In the genomic region with DNA sequence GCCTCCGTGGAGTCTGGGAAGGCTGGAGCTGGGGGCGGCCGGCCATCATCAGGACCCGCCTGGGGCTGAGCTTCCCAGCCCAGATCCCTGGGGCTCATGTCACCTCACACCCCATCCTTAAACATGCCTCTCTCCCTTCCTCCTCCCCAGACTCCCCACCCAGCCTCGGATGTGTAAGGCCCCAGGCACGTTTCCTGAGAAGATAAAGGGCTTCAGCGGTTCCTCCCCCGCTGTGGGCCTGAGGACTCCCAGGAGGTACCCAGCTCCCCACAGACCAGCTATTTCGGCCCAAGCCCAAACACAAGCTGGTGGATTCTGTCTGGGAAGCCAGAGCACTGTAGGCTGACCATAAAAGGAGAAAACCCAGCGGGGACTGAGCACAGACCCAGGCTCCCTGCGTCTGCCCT, we compare ENCODE assay signal across 1 cellular context.
TF ChIP-seq lines count a peak whose summit lies in the region.

No MANE protein-coding gene starts in this region.

TF ChIP-seq in K562, 482 proteins besides CTCF, POLR2A, EP300 and RAD21 (continued from another document):
- TF ChIP-seq, protein P1, sequence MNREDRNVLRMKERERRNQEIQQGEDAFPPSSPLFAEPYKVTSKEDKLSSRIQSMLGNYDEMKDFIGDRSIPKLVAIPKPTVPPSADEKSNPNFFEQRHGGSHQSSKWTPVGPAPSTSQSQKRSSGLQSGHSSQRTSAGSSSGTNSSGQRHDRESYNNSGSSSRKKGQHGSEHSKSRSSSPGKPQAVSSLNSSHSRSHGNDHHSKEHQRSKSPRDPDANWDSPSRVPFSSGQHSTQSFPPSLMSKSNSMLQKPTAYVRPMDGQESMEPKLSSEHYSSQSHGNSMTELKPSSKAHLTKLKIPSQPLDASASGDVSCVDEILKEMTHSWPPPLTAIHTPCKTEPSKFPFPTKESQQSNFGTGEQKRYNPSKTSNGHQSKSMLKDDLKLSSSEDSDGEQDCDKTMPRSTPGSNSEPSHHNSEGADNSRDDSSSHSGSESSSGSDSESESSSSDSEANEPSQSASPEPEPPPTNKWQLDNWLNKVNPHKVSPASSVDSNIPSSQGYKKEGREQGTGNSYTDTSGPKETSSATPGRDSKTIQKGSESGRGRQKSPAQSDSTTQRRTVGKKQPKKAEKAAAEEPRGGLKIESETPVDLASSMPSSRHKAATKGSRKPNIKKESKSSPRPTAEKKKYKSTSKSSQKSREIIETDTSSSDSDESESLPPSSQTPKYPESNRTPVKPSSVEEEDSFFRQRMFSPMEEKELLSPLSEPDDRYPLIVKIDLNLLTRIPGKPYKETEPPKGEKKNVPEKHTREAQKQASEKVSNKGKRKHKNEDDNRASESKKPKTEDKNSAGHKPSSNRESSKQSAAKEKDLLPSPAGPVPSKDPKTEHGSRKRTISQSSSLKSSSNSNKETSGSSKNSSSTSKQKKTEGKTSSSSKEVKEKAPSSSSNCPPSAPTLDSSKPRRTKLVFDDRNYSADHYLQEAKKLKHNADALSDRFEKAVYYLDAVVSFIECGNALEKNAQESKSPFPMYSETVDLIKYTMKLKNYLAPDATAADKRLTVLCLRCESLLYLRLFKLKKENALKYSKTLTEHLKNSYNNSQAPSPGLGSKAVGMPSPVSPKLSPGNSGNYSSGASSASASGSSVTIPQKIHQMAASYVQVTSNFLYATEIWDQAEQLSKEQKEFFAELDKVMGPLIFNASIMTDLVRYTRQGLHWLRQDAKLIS (CRISPR knock-in tag; IDR thresholded peaks at IDR 0.05): no peak
- TF ChIP-seq RCOR1 (IDR thresholded peaks at IDR 0.05; ENCODE audit: borderline replicate concordance in 1 of 2, low read depth in 2 of 2, low read length in 2 of 2): peak in 1 of 2 experiments; percentile 55; a peak in 2 of 4 replicates
- TF ChIP-seq, protein P2, sequence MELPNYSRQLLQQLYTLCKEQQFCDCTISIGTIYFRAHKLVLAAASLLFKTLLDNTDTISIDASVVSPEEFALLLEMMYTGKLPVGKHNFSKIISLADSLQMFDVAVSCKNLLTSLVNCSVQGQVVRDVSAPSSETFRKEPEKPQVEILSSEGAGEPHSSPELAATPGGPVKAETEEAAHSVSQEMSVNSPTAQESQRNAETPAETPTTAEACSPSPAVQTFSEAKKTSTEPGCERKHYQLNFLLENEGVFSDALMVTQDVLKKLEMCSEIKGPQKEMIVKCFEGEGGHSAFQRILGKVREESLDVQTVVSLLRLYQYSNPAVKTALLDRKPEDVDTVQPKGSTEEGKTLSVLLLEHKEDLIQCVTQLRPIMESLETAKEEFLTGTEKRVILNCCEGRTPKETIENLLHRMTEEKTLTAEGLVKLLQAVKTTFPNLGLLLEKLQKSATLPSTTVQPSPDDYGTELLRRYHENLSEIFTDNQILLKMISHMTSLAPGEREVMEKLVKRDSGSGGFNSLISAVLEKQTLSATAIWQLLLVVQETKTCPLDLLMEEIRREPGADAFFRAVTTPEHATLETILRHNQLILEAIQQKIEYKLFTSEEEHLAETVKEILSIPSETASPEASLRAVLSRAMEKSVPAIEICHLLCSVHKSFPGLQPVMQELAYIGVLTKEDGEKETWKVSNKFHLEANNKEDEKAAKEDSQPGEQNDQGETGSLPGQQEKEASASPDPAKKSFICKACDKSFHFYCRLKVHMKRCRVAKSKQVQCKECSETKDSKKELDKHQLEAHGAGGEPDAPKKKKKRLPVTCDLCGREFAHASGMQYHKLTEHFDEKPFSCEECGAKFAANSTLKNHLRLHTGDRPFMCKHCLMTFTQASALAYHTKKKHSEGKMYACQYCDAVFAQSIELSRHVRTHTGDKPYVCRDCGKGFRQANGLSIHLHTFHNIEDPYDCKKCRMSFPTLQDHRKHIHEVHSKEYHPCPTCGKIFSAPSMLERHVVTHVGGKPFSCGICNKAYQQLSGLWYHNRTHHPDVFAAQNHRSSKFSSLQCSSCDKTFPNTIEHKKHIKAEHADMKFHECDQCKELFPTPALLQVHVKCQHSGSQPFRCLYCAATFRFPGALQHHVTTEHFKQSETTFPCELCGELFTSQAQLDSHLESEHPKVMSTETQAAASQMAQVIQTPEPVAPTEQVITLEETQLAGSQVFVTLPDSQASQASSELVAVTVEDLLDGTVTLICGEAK (IDR thresholded peaks at IDR 0.05): no peak
- TF ChIP-seq, protein P2 (CRISPR knock-in tag; IDR thresholded peaks at IDR 0.05): no peak
- TF ChIP-seq TRIM24 (IDR thresholded peaks at IDR 0.05): no peak
- TF ChIP-seq BRCA1 (IDR thresholded peaks at IDR 0.05): no peak
- TF ChIP-seq BRCA1 (CRISPR knock-in tag; IDR thresholded peaks at IDR 0.05): no peak
- 0 out of 2 replicates have a peak, but pooled peaks have one; percentile 13 for TF ChIP-seq CBFA2T2 (conservative IDR thresholded peaks at IDR 0.05)
- no peak for TF ChIP-seq ESRRB (CRISPR knock-in tag; IDR thresholded peaks at IDR 0.05; ENCODE audit: borderline replicate concordance)
- no peak for TF ChIP-seq TAF15 (IDR thresholded peaks at IDR 0.05; ENCODE audit: low read depth, low read length)
- no peak for TF ChIP-seq SMAD2 (IDR thresholded peaks at IDR 0.05; ENCODE audit: low read depth, low read length)
- TF ChIP-seq TCF3 (CRISPR knock-in tag; IDR thresholded peaks at IDR 0.05): peak; percentile 31; the same call in 1 of the 2 replicates
- no peak for TF ChIP-seq COPS2 (conservative IDR thresholded peaks at IDR 0.05)
- TF ChIP-seq SAP30 (IDR thresholded peaks at IDR 0.05; ENCODE audit: borderline replicate concordance, insufficient read depth, low read depth, low read length, poor library complexity, severe bottlenecking): no peak
- TF ChIP-seq ZNF75A (CRISPR knock-in tag; IDR thresholded peaks at IDR 0.05): no peak
- TF ChIP-seq NR2C1 (IDR thresholded peaks at IDR 0.05): no peak
- TF ChIP-seq NR2C1 (tag; IDR thresholded peaks at IDR 0.05): no peak
- TF ChIP-seq CBFA2T3 (IDR thresholded peaks at IDR 0.05): peak; percentile 33
- no peak for TF ChIP-seq HNRNPK (IDR thresholded peaks at IDR 0.05; ENCODE audit: low read depth, low read length, poor library complexity, severe bottlenecking)
- TF ChIP-seq TAL1 (IDR thresholded peaks at IDR 0.05): 0 out of 2 replicates have a peak, but pooled peaks have one; percentile 10
- TF ChIP-seq, protein P3, sequence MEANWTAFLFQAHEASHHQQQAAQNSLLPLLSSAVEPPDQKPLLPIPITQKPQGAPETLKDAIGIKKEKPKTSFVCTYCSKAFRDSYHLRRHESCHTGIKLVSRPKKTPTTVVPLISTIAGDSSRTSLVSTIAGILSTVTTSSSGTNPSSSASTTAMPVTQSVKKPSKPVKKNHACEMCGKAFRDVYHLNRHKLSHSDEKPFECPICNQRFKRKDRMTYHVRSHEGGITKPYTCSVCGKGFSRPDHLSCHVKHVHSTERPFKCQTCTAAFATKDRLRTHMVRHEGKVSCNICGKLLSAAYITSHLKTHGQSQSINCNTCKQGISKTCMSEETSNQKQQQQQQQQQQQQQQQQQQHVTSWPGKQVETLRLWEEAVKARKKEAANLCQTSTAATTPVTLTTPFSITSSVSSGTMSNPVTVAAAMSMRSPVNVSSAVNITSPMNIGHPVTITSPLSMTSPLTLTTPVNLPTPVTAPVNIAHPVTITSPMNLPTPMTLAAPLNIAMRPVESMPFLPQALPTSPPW (CRISPR knock-in tag; IDR thresholded peaks at IDR 0.05): 0 out of 2 replicates have a peak, but pooled peaks have one; percentile 35
- no peak for TF ChIP-seq ZNF274 (IDR thresholded peaks at IDR 0.05; ENCODE audit: borderline replicate concordance, low read depth, low read length)
- TF ChIP-seq SIN3A (IDR thresholded peaks at IDR 0.05; ENCODE audit: borderline replicate concordance in 2 of 2, control insufficient read depth in 1 of 2, low read depth in 2 of 2, low read length in 2 of 2): no peak
- TF ChIP-seq PTTG1 (tag; IDR thresholded peaks at IDR 0.05; ENCODE audit: low read depth): no peak
- no peak for TF ChIP-seq HNRNPH1 (optimal IDR thresholded peaks at IDR 0.05; ENCODE audit: low read depth, low read length)
- no peak for TF ChIP-seq ESRRA (IDR thresholded peaks at IDR 0.05; ENCODE audit: borderline replicate concordance, low read depth)
- TF ChIP-seq KLF6 (CRISPR knock-in tag; IDR thresholded peaks at IDR 0.05; ENCODE audit: borderline replicate concordance): no peak
- no peak for TF ChIP-seq MAFG (tag; conservative IDR thresholded peaks at IDR 0.05)
- TF ChIP-seq ZFP1 (CRISPR knock-in tag; IDR thresholded peaks at IDR 0.05): no peak
- TF ChIP-seq ARID1B (IDR thresholded peaks at IDR 0.05): peak; percentile 31; the same call in 1 of the 2 replicates
- TF ChIP-seq, protein P4, sequence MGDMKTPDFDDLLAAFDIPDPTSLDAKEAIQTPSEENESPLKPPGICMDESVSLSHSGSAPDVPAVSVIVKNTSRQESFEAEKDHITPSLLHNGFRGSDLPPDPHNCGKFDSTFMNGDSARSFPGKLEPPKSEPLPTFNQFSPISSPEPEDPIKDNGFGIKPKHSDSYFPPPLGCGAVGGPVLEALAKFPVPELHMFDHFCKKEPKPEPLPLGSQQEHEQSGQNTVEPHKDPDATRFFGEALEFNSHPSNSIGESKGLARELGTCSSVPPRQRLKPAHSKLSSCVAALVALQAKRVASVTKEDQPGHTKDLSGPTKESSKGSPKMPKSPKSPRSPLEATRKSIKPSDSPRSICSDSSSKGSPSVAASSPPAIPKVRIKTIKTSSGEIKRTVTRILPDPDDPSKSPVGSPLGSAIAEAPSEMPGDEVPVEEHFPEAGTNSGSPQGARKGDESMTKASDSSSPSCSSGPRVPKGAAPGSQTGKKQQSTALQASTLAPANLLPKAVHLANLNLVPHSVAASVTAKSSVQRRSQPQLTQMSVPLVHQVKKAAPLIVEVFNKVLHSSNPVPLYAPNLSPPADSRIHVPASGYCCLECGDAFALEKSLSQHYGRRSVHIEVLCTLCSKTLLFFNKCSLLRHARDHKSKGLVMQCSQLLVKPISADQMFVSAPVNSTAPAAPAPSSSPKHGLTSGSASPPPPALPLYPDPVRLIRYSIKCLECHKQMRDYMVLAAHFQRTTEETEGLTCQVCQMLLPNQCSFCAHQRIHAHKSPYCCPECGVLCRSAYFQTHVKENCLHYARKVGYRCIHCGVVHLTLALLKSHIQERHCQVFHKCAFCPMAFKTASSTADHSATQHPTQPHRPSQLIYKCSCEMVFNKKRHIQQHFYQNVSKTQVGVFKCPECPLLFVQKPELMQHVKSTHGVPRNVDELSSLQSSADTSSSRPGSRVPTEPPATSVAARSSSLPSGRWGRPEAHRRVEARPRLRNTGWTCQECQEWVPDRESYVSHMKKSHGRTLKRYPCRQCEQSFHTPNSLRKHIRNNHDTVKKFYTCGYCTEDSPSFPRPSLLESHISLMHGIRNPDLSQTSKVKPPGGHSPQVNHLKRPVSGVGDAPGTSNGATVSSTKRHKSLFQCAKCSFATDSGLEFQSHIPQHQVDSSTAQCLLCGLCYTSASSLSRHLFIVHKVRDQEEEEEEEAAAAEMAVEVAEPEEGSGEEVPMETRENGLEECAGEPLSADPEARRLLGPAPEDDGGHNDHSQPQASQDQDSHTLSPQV (IDR thresholded peaks at IDR 0.05): no peak
- peak; percentile 90 for TF ChIP-seq BHLHE40 (IDR thresholded peaks at IDR 0.05; ENCODE audit: low read length)
- TF ChIP-seq CCAR2 (IDR thresholded peaks at IDR 0.05; ENCODE audit: low read depth, low read length): no peak
- no peak for TF ChIP-seq BRD4 (IDR thresholded peaks at IDR 0.05)
- TF ChIP-seq MTA2 (IDR thresholded peaks at IDR 0.05; ENCODE audit: low read depth): no peak
- no peak for TF ChIP-seq ZNF696 (CRISPR knock-in tag; conservative IDR thresholded peaks at IDR 0.05)
- TF ChIP-seq ZNF263 (CRISPR knock-in tag; IDR thresholded peaks at IDR 0.05; ENCODE audit: borderline replicate concordance): peak; percentile 31; the same call in 1 of the 2 replicates
TF ChIP-seq in K562: peak in this region for 10.
